Comparison of ENCODE assay signal across 13 cellular contexts in genomic region chr19:38678891-38679494, GRCh38. TPM values are rescaled to one million over a fixed set of nuclear protein-coding genes. Genes with fewer than 3 reads are reported as not detected.
DNase-seq lines count a peak whose midpoint lies in the region; ATAC-seq, FAIRE-seq and TF ChIP-seq lines count a peak whose summit lies in the region.
"Had no signal": no experiment of that assay in that cellular context is flagged by ENCODE, and none has a peak within 500 bp of the region (broad histone marks: within the 10 kb centered on the region; RNA-seq: fewer than 3 reads in every experiment).

No MANE protein-coding gene starts in this region.

- H3K9me3 Mint-ChIP-seq in osteocyte (ENCODE audit: unreplicated experiment): no peaks in the 10 kb centered on the region

- no peak overlapping the region for H3K4me3 Mint-ChIP-seq in osteocyte (ENCODE audit: unreplicated experiment)

- POLR2A ChIA-PET in HepG2 (lab: Yijun Ruan, JAX): interaction anchor here (2.2 kb wide), 1 partner anchor 31 kb away, joined by 8 read pairs; the partner anchor contains the start of gene ACTN4

- WGBS in HepG2 (ENCODE audit: low lambda C conversion rate): 90% methylated on average over 7 of the region's 7 CpGs
- WGBS in right lobe of liver (ENCODE audit: insufficient coverage, low coverage, low lambda C conversion rate, missing lambda C conversion rate): 91% methylated on average over 5 of the region's 7 CpGs
- 78% methylated on average over 7 of the region's 7 CpGs for WGBS in esophagus muscularis mucosa

- H3K4me1 Mint-ChIP-seq in osteocyte (ENCODE audit: unreplicated experiment): peaks cover 81% of the 10 kb centered on the region

- H3K36me3 ChIP-seq in HepG2 (replicated peaks in 1 of 2; ENCODE audit: control insufficient read depth in 1 of 2, insufficient read depth in 2 of 2, low read length in 2 of 2) (peaks cover 14 to 51% of the 10 kb centered on the region in 2 experiments), right lobe of liver (no peaks in the 10 kb centered on the region), esophagus muscularis mucosa (peaks cover 0 to 18% (median 2%) of the 10 kb centered on the region in 4 donors)

- TF ChIP-seq RAD21 in HepG2 (CRISPR knock-in tag; IDR thresholded peaks at IDR 0.05): no peak

- no peak for FAIRE-seq in HepG2 (lab: Jason Lieb, UNC)

- no peak overlapping the region for H2AFZ ChIP-seq in HepG2 (ENCODE audit: low read length)

- in situ Hi-C loops in HepG2 (cut with HindIII; ENCODE audit: extremely low pct_ligation_motif_present, low pct_unique_long_range_greater_than_20kb): no loop called here

- TF ChIP-seq POLR2A in HepG2 (IDR thresholded peaks at IDR 0.05; ENCODE audit: insufficient read depth in 1 of 2, low read depth in 2 of 2, low read length in 2 of 2) (no peak), right lobe of liver (IDR thresholded peaks at IDR 0.05) (no peak), esophagus muscularis mucosa (IDR thresholded peaks at IDR 0.05; ENCODE audit: low read depth) (no peak)

- no peaks in the 10 kb centered on the region for H3K9me3 ChIP-seq in HepG2 (ENCODE audit: low read length)
- no peaks in the 10 kb centered on the region for H3K9me3 ChIP-seq in right lobe of liver
- no peaks in the 10 kb centered on the region for H3K9me3 ChIP-seq in esophagus muscularis mucosa

- peak overlapping the region; percentile 88 for H3K27ac Mint-ChIP-seq in osteocyte (ENCODE audit: unreplicated experiment)

- no peak for TF ChIP-seq EP300 in HepG2 (IDR thresholded peaks at IDR 0.05; ENCODE audit: low read depth in 2 of 2, low read length in 2 of 2)
- TF ChIP-seq EP300 in HepG2 (CRISPR knock-in tag; IDR thresholded peaks at IDR 0.05; ENCODE audit: borderline replicate concordance): no peak
- TF ChIP-seq EP300 in esophagus muscularis mucosa (IDR thresholded peaks at IDR 0.05): no peak

- no peak overlapping the region for H3K4me2 ChIP-seq in HepG2 (ENCODE audit: low read depth, low read length)

- H3K27ac ChIP-seq in HepG2 (ENCODE audit: extremely low read length, insufficient read depth, low read length) (peak overlapping the region; percentile 20), right lobe of liver (peak overlapping the region in 1 of 3 donors; percentile 5), esophagus muscularis mucosa (replicated peaks in 1 of 4) (peak overlapping the region; percentile 87 to 98 (median 96))
- H3K27ac ChIP-seq: HL-60 had no signal

- ATAC-seq in HepG2: no peak
- ATAC-seq in right lobe of liver: no peak

- H3K4me1 ChIP-seq in HepG2 (ENCODE audit: insufficient read depth, low read length): peaks cover 99% of the 10 kb centered on the region
- peaks cover 0 to 78% (median 40%) of the 10 kb centered on the region in 4 donors for H3K4me1 ChIP-seq in right lobe of liver
- H3K4me1 ChIP-seq in esophagus muscularis mucosa: peaks cover 97 to 100% (median 100%) of the 10 kb centered on the region in 4 donors

- H3K4me3 ChIP-seq in HepG2 (replicated peaks in 1 of 3; ENCODE audit: insufficient read depth in 1 of 3, low read depth in 2 of 3, low read length in 3 of 3): no peak overlapping the region
- H3K4me3 ChIP-seq in right lobe of liver: no peak overlapping the region
- H3K4me3 ChIP-seq in esophagus muscularis mucosa: no peak overlapping the region

- intact Hi-C loops in HepG2 (cut with micrococcal nuclease; ENCODE audit: unreplicated experiment) (no loop called here), right lobe of liver (cut with DNase I) (no loop called here), esophagus muscularis mucosa (cut with DNase I) (no loop called here)

- peaks cover 98% of the 10 kb centered on the region for H3K79me2 ChIP-seq in HepG2 (ENCODE audit: insufficient read depth, low read length)

- no peaks in the 10 kb centered on the region for H3K27me3 ChIP-seq in HepG2 (ENCODE audit: control insufficient read depth in 1 of 2, insufficient read depth in 2 of 2, low read length in 2 of 2)
- no peaks in the 10 kb centered on the region for H3K27me3 ChIP-seq in right lobe of liver
- no peaks in the 10 kb centered on the region for H3K27me3 ChIP-seq in esophagus muscularis mucosa

- DNase-seq in HepG2 (ENCODE audit: low spot score) (no peak), right lobe of liver (no peak), esophagus muscularis mucosa (ENCODE audit: extremely low spot score) (no peak), osteocyte (ENCODE audit: extremely low spot score, unreplicated experiment) (no peak), NCI-H1417 (lab: John Stamatoyannopoulos, UW) (no peak), NCI-H2196 (lab: John Stamatoyannopoulos, UW; ENCODE audit: unreplicated experiment) (no peak), cerebellum (ENCODE audit: low spot score) (no peak), SW 1271 (lab: John Stamatoyannopoulos, UW) (no peak)
- DNase-seq: activated T-cell treated with anti-CD3 and anti-CD28 coated beads, Interleukin-2, amount 50 U/mL, for 48 hours; hippocampal formation; NCI-H1694; nucleus accumbens had no signal

- CTCF ChIA-PET in HepG2 (lab: Yijun Ruan, JAX; ENCODE audit: low intra/inter-chr PET ratio, low total read pairs): no interaction called here

- no peaks in the 10 kb centered on the region for H3K27me3 Mint-ChIP-seq in osteocyte (ENCODE audit: unreplicated experiment)

- H3K36me3 Mint-ChIP-seq in osteocyte (ENCODE audit: unreplicated experiment): peaks cover 10% of the 10 kb centered on the region

- peaks cover 51% of the 10 kb centered on the region for H4K20me1 ChIP-seq in HepG2 (ENCODE audit: insufficient read depth, low read length)

- H3K9ac ChIP-seq in HepG2 (ENCODE audit: insufficient read depth, low read depth, low read length): no peak overlapping the region

- no TSS peak for BruUV-seq in HepG2 (replicated peaks; lab: Mats Ljungman, UMichigan)

- no peak for TF ChIP-seq CTCF in HepG2 (CRISPR knock-in tag; IDR thresholded peaks at IDR 0.05)
- TF ChIP-seq CTCF in right lobe of liver (IDR thresholded peaks at IDR 0.05): no peak
- no peak for TF ChIP-seq CTCF in esophagus muscularis mucosa (IDR thresholded peaks at IDR 0.05)
- no peak for TF ChIP-seq CTCF in osteocyte (IDR thresholded peaks at IDR 0.05)

TF ChIP-seq in HepG2, 621 proteins besides CTCF, POLR2A, EP300 and RAD21:
- TF ChIP-seq TAF15 (IDR thresholded peaks at IDR 0.05; ENCODE audit: low read depth, low read length, poor library complexity, severe bottlenecking): no peak
- TF ChIP-seq AGO2 (optimal IDR thresholded peaks at IDR 0.05; ENCODE audit: low read depth, low read length): peak; percentile 25
- TF ChIP-seq ZNF275 (CRISPR knock-in tag; IDR thresholded peaks at IDR 0.05; ENCODE audit: borderline replicate concordance): no peak
- no peak for TF ChIP-seq ZNF382 (CRISPR knock-in tag; IDR thresholded peaks at IDR 0.05; ENCODE audit: borderline replicate concordance)
- TF ChIP-seq HNRNPLL (IDR thresholded peaks at IDR 0.05; ENCODE audit: low read depth, low read length, poor library complexity, severe bottlenecking): no peak
TF ChIP-seq in HepG2: peak in this region for 1.

RNA-seq across cellular contexts. Expression of gene ACTN4, which starts 31.5 kb away (rescaled TPM):
- total RNA-seq in HepG2 (2016; rRNA removed; fragmentation: Illumina TruSeq; extraction: Trizol) (167 and 192 TPM in 2 replicates), right lobe of liver (100 to 1,000 TPM; 142 to 306 (median 201) TPM), esophagus muscularis mucosa (100 to 1,000 TPM; 416 to 816 (median 598) TPM), osteocyte (525 and 560 TPM in 2 replicates), cerebellum (71.8 TPM)
- 13.8 and 15.0 TPM in 2 replicates for total RNA-seq in HepG2 (2016; cell fraction: cytosol; rRNA removed; fragmentation: Illumina TruSeq; extraction: Trizol; ENCODE audit: low read depth)
- 122 and 176 TPM in 2 replicates for total RNA-seq in HepG2 (2016; cell fraction: insoluble cytoplasmic fraction; rRNA removed; fragmentation: Illumina TruSeq; extraction: Trizol)
- 28.6 and 34.1 TPM in 2 replicates for total RNA-seq in HepG2 (2016; cell fraction: membrane; rRNA removed; fragmentation: Illumina TruSeq; extraction: Trizol)
- total RNA-seq in HepG2 (2016; cell fraction: nucleus; rRNA removed; fragmentation: Illumina TruSeq; extraction: Trizol): 148 and 165 TPM in 2 replicates
- 171 and 223 TPM in 2 replicates for polyA plus RNA-seq in HepG2 (2011; rRNA removed)
- polyA plus RNA-seq in HepG2 (2011; cell fraction: cytosol; rRNA removed): 82.2 and 91.7 TPM in 2 replicates
- polyA plus RNA-seq in HepG2 (2011; cell fraction: nucleus; rRNA removed): 437 and 620 TPM in 2 replicates
- 222 and 260 TPM in 2 replicates for polyA plus RNA-seq in HepG2 (2012)
- 5.8 and 8.5 TPM in 2 replicates for polyA plus RNA-seq in HepG2 (2016; cell fraction: cytosol; fragmentation: Illumina TruSeq; extraction: Trizol; ENCODE audit: low read depth)
- 192 and 256 TPM in 2 replicates for polyA plus RNA-seq in HepG2 (2016; cell fraction: insoluble cytoplasmic fraction; fragmentation: Illumina TruSeq; extraction: Trizol; ENCODE audit: low read depth)
- 20.9 and 27.6 TPM in 2 replicates for polyA plus RNA-seq in HepG2 (2016; cell fraction: membrane; fragmentation: Illumina TruSeq; extraction: Trizol; ENCODE audit: low read depth)
- 435 and 441 TPM in 2 replicates for polyA plus RNA-seq in HepG2 (2016; cell fraction: nucleus; fragmentation: Illumina TruSeq; extraction: Trizol; ENCODE audit: insufficient read depth, low read depth)
- polyA minus RNA-seq in HepG2 (2011; rRNA and poly(A)+ RNA removed; ENCODE audit: low replicate concordance): 172 and 192 TPM in 2 replicates
- polyA minus RNA-seq in HepG2 (2011; cell fraction: cytosol; rRNA and poly(A)+ RNA removed): 86.2 and 95.5 TPM in 2 replicates
- polyA minus RNA-seq in HepG2 (2011; cell fraction: nucleus; rRNA and poly(A)+ RNA removed): 73.1 and 75.2 TPM in 2 replicates
